34 cellular contexts compared by ENCODE assay signal in the genomic region with DNA sequence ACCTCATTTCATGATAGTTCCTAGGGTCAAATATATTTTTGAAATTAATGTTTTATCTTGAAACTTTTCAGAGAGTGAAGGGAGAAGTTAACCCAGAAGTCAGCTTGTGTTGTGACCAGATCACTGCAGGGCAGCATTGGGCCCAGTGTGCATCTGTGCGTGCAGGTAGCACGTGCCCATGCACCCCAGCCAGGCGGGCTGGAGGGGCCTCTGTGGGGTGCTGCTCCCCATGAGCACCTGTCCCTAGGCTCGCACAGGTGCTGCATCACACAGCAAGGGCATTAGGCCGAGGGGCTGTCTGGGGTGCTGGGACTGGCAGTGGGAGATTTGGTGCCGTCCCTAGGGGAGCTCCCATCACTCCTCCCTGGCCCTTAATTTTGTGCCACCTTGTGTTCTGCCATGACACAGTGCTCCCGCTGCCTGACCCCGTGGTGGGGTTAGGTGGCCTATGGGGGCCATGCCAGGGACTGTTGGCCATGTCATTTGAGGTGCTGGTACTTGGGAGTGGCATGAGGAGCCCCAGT. TPM values are rescaled to one million over a fixed set of nuclear protein-coding genes. Genes with fewer than 3 reads are reported as not detected.
A peak's percentile ranks its signal among the peaks of the same experiment; 100 is the strongest.
DNase-seq lines count a peak whose midpoint lies in the region; ATAC-seq, FAIRE-seq and TF ChIP-seq lines count a peak whose summit lies in the region.
"Had no signal": no experiment of that assay in that cellular context is flagged by ENCODE, and none has a peak within 500 bp of the region (broad histone marks: within the 10 kb centered on the region; RNA-seq: fewer than 3 reads in every experiment).

No MANE protein-coding gene starts in this region.

- H3K27me3 ChIP-seq in right atrium auricular region = no peaks in the 10 kb centered on the region
- no peaks in the 10 kb centered on the region for H3K27me3 ChIP-seq in KMS-11 (ENCODE audit: insufficient read depth, low read depth)
- no peaks in the 10 kb centered on the region for H3K27me3 ChIP-seq in GM12878 (replicated peaks in 1 of 2; ENCODE audit: control insufficient read depth in 2 of 2, insufficient read depth in 2 of 2, low read length in 1 of 2)
- H3K27me3 ChIP-seq in trophoblast cell (ENCODE audit: insufficient read depth, low read length) = no peaks in the 10 kb centered on the region
- H3K27me3 ChIP-seq: cardiac muscle cell, transverse colon had no signal

- H2AK5ac ChIP-seq in trophoblast cell (ENCODE audit: low read length) = no peak overlapping the region

- H2AFZ ChIP-seq in KMS-11 (ENCODE audit: low read depth) = no peak overlapping the region
- no peak overlapping the region for H2AFZ ChIP-seq in GM12878 (ENCODE audit: control insufficient read depth, low read depth, low read length)
- H2AFZ ChIP-seq in trophoblast cell (ENCODE audit: insufficient read depth, low read length, poor library complexity) = no peak overlapping the region
- H2AFZ ChIP-seq: PC-9 had no signal

- H3K4me2 ChIP-seq in KMS-11 = peak overlapping the region; percentile 46; the same call in 1 of the 2 replicates
- H3K4me2 ChIP-seq in GM12878 (ENCODE audit: control insufficient read depth, insufficient read depth) = no peak overlapping the region; the same call in 1 of the 2 replicates
- H3K4me2 ChIP-seq in trophoblast cell (ENCODE audit: low read length) = no peak overlapping the region
- H3K4me2 ChIP-seq: PC-9 had no signal

- H2BK120ac ChIP-seq in trophoblast cell (ENCODE audit: insufficient read depth, low read length, poor library complexity) = no peak overlapping the region

- peak overlapping the region; percentile 2 for H3K4ac ChIP-seq in trophoblast cell (ENCODE audit: low read depth, low read length)

- H3K14ac ChIP-seq in trophoblast cell (ENCODE audit: low read length) = no peak overlapping the region

- H3K9ac ChIP-seq in KMS-11 = no peak overlapping the region
- no peak overlapping the region for H3K9ac ChIP-seq in GM12878 (ENCODE audit: control insufficient read depth, insufficient read depth, low read length)
- no peak overlapping the region for H3K9ac ChIP-seq in trophoblast cell (ENCODE audit: low read length)

- TF ChIP-seq CTCF in right atrium auricular region (IDR thresholded peaks at IDR 0.05) = no peak
- TF ChIP-seq CTCF in KMS-11 (conservative IDR thresholded peaks at IDR 0.05; ENCODE audit: low read depth, low read length) = no peak
- TF ChIP-seq CTCF in GM12878 (IDR thresholded peaks at IDR 0.05 in 2 of 3, conservative IDR thresholded peaks at IDR 0.05 in 1 of 3; ENCODE audit: control insufficient read depth in 2 of 3, extremely low read depth in 1 of 3, insufficient read depth in 1 of 3, low read depth in 3 of 3, low read length in 3 of 3) = no peak

- H3K27ac ChIP-seq in right atrium auricular region (no peak overlapping the region), KMS-11 (no peak overlapping the region), GM12878 (ENCODE audit: control insufficient read depth, insufficient read depth) (no peak overlapping the region), trophoblast cell (ENCODE audit: low read depth, low read length) (no peak overlapping the region)
- H3K27ac ChIP-seq: cardiac muscle cell, coronary artery, PC-9, transverse colon had no signal

- no peaks in the 10 kb centered on the region for H3K79me1 ChIP-seq in trophoblast cell (ENCODE audit: low read length)

- TF ChIP-seq EP300 in GM12878 (IDR thresholded peaks at IDR 0.05; ENCODE audit: borderline replicate concordance in 1 of 2, control insufficient read depth in 1 of 2, low read depth in 2 of 2, low read length in 2 of 2) = no peak

- no peak for TF ChIP-seq RAD21 in GM12878 (IDR thresholded peaks at IDR 0.05; ENCODE audit: insufficient read depth, low read depth, low read length)

- ATAC-seq in Right ventricle myocardium inferior = no peak
- no peak for ATAC-seq in GM12878
- no peak for ATAC-seq in GM21390 (IDR thresholded peaks at IDR 0.05; ENCODE audit: unreplicated experiment)
- ATAC-seq in GM18519 (IDR thresholded peaks at IDR 0.05; ENCODE audit: low FRiP score, unreplicated experiment) = no peak
- ATAC-seq: left colon, sciatic nerve had no signal

- intact Hi-C loops in Right ventricle myocardium inferior (cut with DNase I) = loop anchor here (5.0 kb wide), 2 partner anchors 163 to 393 kb away; a partner anchor contains a TSS
- intact Hi-C loops in GM12878 (cut with micrococcal nuclease; ENCODE audit: unreplicated experiment) = loop anchor here (5.0 to 10.0 kb wide), 4 partner anchors 73 to 390 kb away; a partner anchor contains a TSS

- CTCF ChIA-PET in GM12878 (lab: Yijun Ruan, JAX) = interaction anchor here (1.0 to 7.4 kb wide), 3 partner anchors 10 to 394 kb away, joined by 3 to 109 read pairs (median 3); a partner anchor contains a TSS

- no peak overlapping the region for H4K91ac ChIP-seq in trophoblast cell (ENCODE audit: low read depth, low read length)

- WGBS in GM12878 (ENCODE audit: insufficient coverage, insufficient replicate concordance, low lambda C conversion rate, missing lambda C conversion rate) = 83% methylated on average over 8 of the region's 8 CpGs
- no CpG with 5 or more reads among the region's 8 CpGs for WGBS in trophoblast cell (ENCODE audit: extremely low coverage, insufficient coverage, insufficient read length)

- H4K12ac ChIP-seq in trophoblast cell (ENCODE audit: low read depth, low read length) = no peak overlapping the region

- RAD21 ChIA-PET in GM12878 (lab: Charles Lee; ENCODE audit: unreplicated experiment) = interaction anchor here (1.2 kb wide), 1 partner anchor 75 kb away, joined by 4 read pairs; a partner anchor contains a TSS

- peak; percentile 55 for DNase-seq in Right ventricle myocardium inferior (ENCODE audit: missing footprints)
- DNase-seq in right atrium auricular region (ENCODE audit: low spot score) = no peak
- no peak for DNase-seq in GM12878 (ENCODE audit: low read depth, low spot score)
- no peak for DNase-seq in trophoblast cell
- DNase-seq: activated CD4-positive, alpha-beta T cell treated with anti-CD3 and anti-CD28 coated beads, Interleukin-2, amount 10 ng/mL, durations not matched to agents 24 days and 14 days; activated CD8-positive, alpha-beta memory T cell treated with anti-CD3 and anti-CD28 coated beads for 24 hours; DND-41; effector CD8-positive, alpha-beta T cell; GF-D8; HCEC 1CT; immature natural killer cell; Karpas-422; left colon; mammary epithelial cell; NCI-H1436; NCI-H2081 treated with DMSO at 0.1 percent for 48 hours; NCI-H2227 treated with DMSO at 0.1 percent for 48 hours; NCI-H69; PC-9; Right ventricle myocardium superior; stimulated activated CD4-positive, alpha-beta T cell treated with anti-CD3 and anti-CD28 coated beads, Interleukin-2, amount 100 ng/mL, for 48 hours; transverse colon had no signal

- no peak overlapping the region for H3K4me3 ChIP-seq in right atrium auricular region
- H3K4me3 ChIP-seq in KMS-11 (IDR thresholded peaks at IDR 0.05; ENCODE audit: insufficient read depth, low read depth, low read length) = no peak overlapping the region
- no peak overlapping the region for H3K4me3 ChIP-seq in GM12878
- no peak overlapping the region for H3K4me3 ChIP-seq in trophoblast cell (ENCODE audit: low read depth, low read length)
- H3K4me3 ChIP-seq: cardiac muscle cell, coronary artery, PC-9, transverse colon had no signal

- BruUV-seq in GM12878 (replicated peaks; lab: Mats Ljungman, UMichigan) = no TSS peak

- H3K36me3 ChIP-seq in right atrium auricular region (peaks cover 5% of the 10 kb centered on the region), KMS-11 (ENCODE audit: insufficient read depth) (no peaks in the 10 kb centered on the region), GM12878 (ENCODE audit: control insufficient read depth in 2 of 2, insufficient read depth in 2 of 2, low read length in 1 of 2) (peaks cover 3 to 27% of the 10 kb centered on the region in 2 experiments; a peak in 3 of 4 replicates), trophoblast cell (ENCODE audit: control insufficient read depth in 1 of 2, insufficient read depth in 2 of 2, low read length in 2 of 2) (peaks cover 16 to 24% of the 10 kb centered on the region in 2 experiments)

- no peak overlapping the region for H4K8ac ChIP-seq in trophoblast cell (ENCODE audit: low read depth, low read length)

- POLR2A ChIA-PET in GM12878 (lab: Charles Lee) = interaction anchor here (1.3 kb wide), 2 partner anchors 11 to 13 kb away, joined by 5 to 6 read pairs; a partner anchor contains a TSS

- TF ChIP-seq POLR2A in GM12878 (IDR thresholded peaks at IDR 0.05; ENCODE audit: low read depth, low read length) = no peak

- FAIRE-seq in GM12878 (lab: Jason Lieb, UNC) = no peak
- FAIRE-seq: astrocyte, D721Med had no signal

- H3K9me3 ChIP-seq in right atrium auricular region = no peaks in the 10 kb centered on the region
- H3K9me3 ChIP-seq in GM12878 (replicated peaks; ENCODE audit: control insufficient read depth, insufficient read depth, low read length) = no peaks in the 10 kb centered on the region
- H3K9me3 ChIP-seq in trophoblast cell (ENCODE audit: insufficient read depth, low read depth, low read length) = no peaks in the 10 kb centered on the region
- H3K9me3 ChIP-seq: transverse colon had no signal

- H3K18ac ChIP-seq in trophoblast cell (ENCODE audit: low read length) = no peak overlapping the region

- H3K4me1 ChIP-seq in right atrium auricular region = peaks cover 0 to 88% of the 10 kb centered on the region in 2 donors
- H3K4me1 ChIP-seq in KMS-11 (ENCODE audit: low read depth, poor library complexity, severe bottlenecking) = peaks cover 98% of the 10 kb centered on the region
- H3K4me1 ChIP-seq in GM12878 (ENCODE audit: control insufficient read depth, insufficient read depth, low read length) = peaks cover 60% of the 10 kb centered on the region
- peaks cover 9 to 13% of the 10 kb centered on the region in 2 experiments for H3K4me1 ChIP-seq in trophoblast cell (ENCODE audit: control insufficient read depth in 1 of 2, insufficient read depth in 2 of 2, low read length in 2 of 2)

- H3K79me2 ChIP-seq in KMS-11 (ENCODE audit: insufficient read depth, low read depth) = peaks cover 86% of the 10 kb centered on the region
- H3K79me2 ChIP-seq in GM12878 (ENCODE audit: control insufficient read depth, insufficient read depth, low read length) = peaks cover 85% of the 10 kb centered on the region
- H3K79me2 ChIP-seq in trophoblast cell (ENCODE audit: control insufficient read depth, insufficient read depth, low read length, poor library complexity) = peaks cover 29% of the 10 kb centered on the region

- in situ Hi-C loops in GM12878 (cut with MboI) = no loop called here

- H2BK5ac ChIP-seq in trophoblast cell (ENCODE audit: low read depth, low read length, poor library complexity) = no peak overlapping the region

- SMC1A ChIA-PET in GM12878 (lab: Charles Lee; ENCODE audit: uncharacterized antibody, unreplicated experiment) = interaction anchor here (1.1 to 4.5 kb wide), 3 partner anchors 8 to 252 kb away, joined by 3 to 24 read pairs (median 3); a partner anchor contains a TSS

- H4K20me1 ChIP-seq in KMS-11 (ENCODE audit: insufficient read depth) (peaks cover 70% of the 10 kb centered on the region), GM12878 (ENCODE audit: control insufficient read depth, insufficient read depth) (peaks cover 43% of the 10 kb centered on the region)

- H2BK12ac ChIP-seq in trophoblast cell (ENCODE audit: low read length) = no peak overlapping the region

- no peak overlapping the region for H3K23ac ChIP-seq in trophoblast cell (ENCODE audit: low read length)

RNA-seq across cellular contexts. Expression of a gene that starts 13.1 kb away (rescaled TPM):
- 37.0 TPM for total RNA-seq in Right ventricle myocardium inferior
- total RNA-seq in right atrium auricular region = 10 to 100 TPM; 27.6 to 61.5 TPM
- 99.0 and 125 TPM in 2 replicates for total RNA-seq in GM12878 (2013; cell fraction: nucleolus; rRNA removed)
- total RNA-seq in GM12878 (2014; rRNA removed) = 35.3 and 40.6 TPM in 2 replicates
- total RNA-seq in GM12878 (2014; rRNA removed; fragmentation: Illumina TruSeq; extraction: Trizol) = 14.5 and 16.1 TPM in 2 replicates
- 71.9 and 80.9 TPM in 2 replicates for total RNA-seq in GM12878 (2021)
- polyA plus RNA-seq in GM12878 (2011; ENCODE audit: low read depth) = 9.9 TPM
- 8.9 and 22.8 TPM in 2 replicates for polyA plus RNA-seq in GM12878 (2011; rRNA removed)
- polyA plus RNA-seq in GM12878 (2011; cell fraction: cytosol; rRNA removed) = 23.1 and 45.0 TPM in 2 replicates
- 102 and 147 TPM in 2 replicates for polyA plus RNA-seq in GM12878 (2011; cell fraction: nucleus; rRNA removed)
- polyA plus RNA-seq in GM12878 (2012) = 27.8 and 31.0 TPM in 2 replicates
- 26.2 and 33.5 TPM in 2 replicates for polyA plus RNA-seq in GM12878 (2014; fragmentation: Illumina TruSeq; extraction: Trizol)
- polyA plus RNA-seq in GM12878 (2014; fragmentation: Nextera tagmentation; extraction: Ambion mirVana) = 1 to 10 TPM in 1 of 2 experiments, under 1 TPM in 1; 0.58 to 1.1 TPM
- polyA plus RNA-seq in GM12878 (2014; rRNA removed) = 35.1 and 47.1 TPM in 2 replicates
- polyA plus RNA-seq in GM12878 (2016; fragmentation: Nextera tagmentation; extraction: Ambion mirVana) = 1 to 10 TPM; 4.5 to 5.6 TPM
- polyA minus RNA-seq in GM12878 (2011; rRNA and poly(A)+ RNA removed) = 66.6 and 68.0 TPM in 2 replicates
- 23.4 and 30.8 TPM in 2 replicates for polyA minus RNA-seq in GM12878 (2011; cell fraction: cytosol; rRNA and poly(A)+ RNA removed)
- polyA minus RNA-seq in GM12878 (2011; cell fraction: nucleus; rRNA and poly(A)+ RNA removed) = 43.4 and 69.7 TPM in 2 replicates
- polyA plus RNA-seq in trophoblast cell (2013) = 38.1 and 38.7 TPM in 2 replicates

RNA-seq across cellular contexts. Expression of a gene that starts 51.1 kb away (rescaled TPM):
- 0.30 TPM for total RNA-seq in Right ventricle myocardium inferior
- 1 to 10 TPM in 1 of 2 donors, under 1 TPM in 1; 0.79 to 1.6 TPM for total RNA-seq in right atrium auricular region
- total RNA-seq in GM12878 (2013; cell fraction: nucleolus; rRNA removed) = not detected in 2 replicates
- not detected in 2 replicates for total RNA-seq in GM12878 (2014; rRNA removed)
- total RNA-seq in GM12878 (2014; rRNA removed; fragmentation: Illumina TruSeq; extraction: Trizol) = not detected in 2 replicates
- total RNA-seq in GM12878 (2021) = not detected in 2 replicates
- not detected for polyA plus RNA-seq in GM12878 (2011; ENCODE audit: low read depth)
- polyA plus RNA-seq in GM12878 (2011; rRNA removed) = not detected in 2 replicates
- polyA plus RNA-seq in GM12878 (2011; cell fraction: cytosol; rRNA removed) = not detected in 2 replicates
- not detected in 2 replicates for polyA plus RNA-seq in GM12878 (2011; cell fraction: nucleus; rRNA removed)
- polyA plus RNA-seq in GM12878 (2012) = 0.08 TPM in 1 of 2 replicates, not detected in the other
- polyA plus RNA-seq in GM12878 (2014; fragmentation: Illumina TruSeq; extraction: Trizol) = not detected in 2 replicates
- polyA plus RNA-seq in GM12878 (2014; fragmentation: Nextera tagmentation; extraction: Ambion mirVana) = not detected
- polyA plus RNA-seq in GM12878 (2014; rRNA removed) = 0.16 TPM in 1 of 2 replicates, not detected in the other
- under 1 TPM in 1 of 2 experiments, not detected in 1; 0.19 TPM for polyA plus RNA-seq in GM12878 (2016; fragmentation: Nextera tagmentation; extraction: Ambion mirVana)
- polyA minus RNA-seq in GM12878 (2011; rRNA and poly(A)+ RNA removed) = not detected in 2 replicates
- polyA minus RNA-seq in GM12878 (2011; cell fraction: cytosol; rRNA and poly(A)+ RNA removed) = not detected in 2 replicates
- polyA minus RNA-seq in GM12878 (2011; cell fraction: nucleus; rRNA and poly(A)+ RNA removed) = not detected in 2 replicates
- 3.3 and 3.9 TPM in 2 replicates for polyA plus RNA-seq in trophoblast cell (2013)
- total RNA-seq: subcutaneous adipose tissue, transverse colon had no signal
- polyA plus RNA-seq: CD14-positive monocyte, immature natural killer cell had no signal

RNA-seq across cellular contexts. Expression of a gene that starts 53.8 kb away (rescaled TPM):
- total RNA-seq in Right ventricle myocardium inferior (not detected), right atrium auricular region (10 to 100 TPM in 1 of 2 donors, 1 to 10 TPM in 1; 7.8 to 12.5 TPM), GM12878 (2014; rRNA removed) (not detected in 2 replicates), GM12878 (2014; rRNA removed; fragmentation: Illumina TruSeq; extraction: Trizol) (not detected in 2 replicates), GM12878 (2021) (not detected in 2 replicates)
- not detected in 2 replicates for total RNA-seq in GM12878 (2013; cell fraction: nucleolus; rRNA removed)
- polyA plus RNA-seq in GM12878 (2011; ENCODE audit: low read depth) = not detected
- polyA plus RNA-seq in GM12878 (2011; rRNA removed) (not detected in 2 replicates), GM12878 (2014; fragmentation: Illumina TruSeq; extraction: Trizol) (not detected in 2 replicates), GM12878 (2014; fragmentation: Nextera tagmentation; extraction: Ambion mirVana) (not detected), GM12878 (2014; rRNA removed) (not detected in 2 replicates), GM12878 (2016; fragmentation: Nextera tagmentation; extraction: Ambion mirVana) (under 1 TPM in 1 of 2 experiments, not detected in 1; 0.17 TPM)
- polyA plus RNA-seq in GM12878 (2011; cell fraction: cytosol; rRNA removed) = 0.04 and 0.08 TPM in 2 replicates
- polyA plus RNA-seq in GM12878 (2011; cell fraction: nucleus; rRNA removed) = 0.09 and 0.15 TPM in 2 replicates
- polyA plus RNA-seq in GM12878 (2012) = not detected in 2 replicates
- not detected in 2 replicates for polyA minus RNA-seq in GM12878 (2011; rRNA and poly(A)+ RNA removed)
- polyA minus RNA-seq in GM12878 (2011; cell fraction: cytosol; rRNA and poly(A)+ RNA removed) = not detected in 2 replicates
- polyA minus RNA-seq in GM12878 (2011; cell fraction: nucleus; rRNA and poly(A)+ RNA removed) = not detected in 2 replicates
- polyA plus RNA-seq in trophoblast cell (2013) = 0.10 and 0.11 TPM in 2 replicates
- total RNA-seq: activated CD4-positive, alpha-beta T cell treated with anti-CD3 and anti-CD28 coated beads, Interleukin-2, amount 10 ng/mL, durations not matched to agents 24 days and 14 days; epithelial cell of proximal tubule; glomerular endothelial cell; left colon; PC-9; Right ventricle myocardium superior had no signal
- polyA plus RNA-seq: CD14-positive monocyte, immature natural killer cell, mammary epithelial cell had no signal
